In genomic region chr2:217785544-217786045, GRCh38 we compare ENCODE assay signal across 9 cellular contexts.
DNase-seq lines count a peak whose midpoint lies in the region; ATAC-seq, FAIRE-seq and TF ChIP-seq lines count a peak whose summit lies in the region.
"Had no signal": no experiment of that assay in that cellular context is flagged by ENCODE, and none has a peak within 500 bp of the region (broad histone marks: within the 10 kb centered on the region; RNA-seq: fewer than 3 reads in every experiment).

No MANE protein-coding gene starts in this region.

- H3K9me3 Mint-ChIP-seq in activated naive CD4-positive, alpha-beta T cell treated with anti-CD3 and anti-CD28 coated beads, Interleukin-2, amount 50 U/mL, for 72 hours: peaks cover 4 to 6% of the 10 kb centered on the region in 2 donors

- H3K9me3 ChIP-seq in cardiac muscle cell (ENCODE audit: low read depth): no peaks in the 10 kb centered on the region
- H3K9me3 ChIP-seq in prostate gland: no peaks in the 10 kb centered on the region

- peak; percentile 95 for TF ChIP-seq CTCF in cardiac muscle cell (IDR thresholded peaks at IDR 0.05; ENCODE audit: low read depth, low read length)
- TF ChIP-seq CTCF in prostate gland (IDR thresholded peaks at IDR 0.05): peak; percentile 91 to 95 (median 94)

- peaks cover 9% of the 10 kb centered on the region for H3K27me3 ChIP-seq in cardiac muscle cell
- H3K27me3 ChIP-seq in prostate gland (replicated peaks; ENCODE audit: insufficient read depth): no peaks in the 10 kb centered on the region

- H3K27ac Mint-ChIP-seq in activated naive CD4-positive, alpha-beta T cell treated with anti-CD3 and anti-CD28 coated beads, Interleukin-2, amount 50 U/mL, for 72 hours: peak overlapping the region in 1 of 2 donors; percentile 48
- H3K27ac Mint-ChIP-seq: IgD-negative memory B cell had no signal

- ATAC-seq in GM19351 (IDR thresholded peaks at IDR 0.05; ENCODE audit: unreplicated experiment) (peak; percentile 72), SK-N-SH treated with all-trans-retinoic acid at 6 μM for 48 hours (peak; percentile 91)
- peak; percentile 58 to 72 for ATAC-seq in activated naive CD4-positive, alpha-beta T cell treated with anti-CD3 and anti-CD28 coated beads, Interleukin-2, amount 50 U/mL, for 72 hours

- peaks cover 0 to 8% of the 10 kb centered on the region in 2 donors for H3K36me3 Mint-ChIP-seq in activated naive CD4-positive, alpha-beta T cell treated with anti-CD3 and anti-CD28 coated beads, Interleukin-2, amount 50 U/mL, for 72 hours
- H3K36me3 Mint-ChIP-seq: IgD-negative memory B cell had no signal

- peak; percentile 78 for DNase-seq in CD1c-positive myeloid dendritic cell (ENCODE audit: extremely low spot score)
- peak; percentile 41 for DNase-seq in LHCN-M2 (ENCODE audit: low read depth)
- peak; percentile 77 to 82 for DNase-seq in activated naive CD4-positive, alpha-beta T cell treated with anti-CD3 and anti-CD28 coated beads, Interleukin-2, amount 50 U/mL, for 72 hours (ENCODE audit: low spot score in 2 of 2)
- peak; percentile 75 to 80 for DNase-seq in cardiac muscle cell (ENCODE audit: low read depth in 1 of 2, low spot score in 1 of 2)
- DNase-seq in prostate gland (ENCODE audit: low spot score): peak; percentile 76
- peak; percentile 87 for DNase-seq in urothelium cell line (ENCODE audit: low spot score)

- H3K4me3 ChIP-seq in cardiac muscle cell: no peak overlapping the region
- no peak overlapping the region for H3K4me3 ChIP-seq in prostate gland

- H3K27ac ChIP-seq in cardiac muscle cell (no peak overlapping the region), prostate gland (no peak overlapping the region)

- 16% methylated on average over 10 of the region's 10 CpGs for WGBS in prostate gland

- intact Hi-C loops in prostate gland (cut with DNase I): loop anchor here (1.0 kb wide), 1 partner anchor 203 kb away; no protein-coding TSS in a partner anchor

- no peak for TF ChIP-seq POLR2A in prostate gland (IDR thresholded peaks at IDR 0.05)

- H3K4me1 ChIP-seq in cardiac muscle cell (ENCODE audit: low read depth) (no peaks in the 10 kb centered on the region), prostate gland (replicated peaks) (no peaks in the 10 kb centered on the region)

- peak; percentile 13 for FAIRE-seq in urothelium cell line (lab: Jason Lieb, UNC)

- no peaks in the 10 kb centered on the region for H3K36me3 ChIP-seq in cardiac muscle cell
- no peaks in the 10 kb centered on the region for H3K36me3 ChIP-seq in prostate gland

TF ChIP-seq in SK-N-SH treated with all-trans-retinoic acid at 6 μM for 48 hours, 23 proteins besides CTCF, POLR2A, EP300 and RAD21:
- no peak for TF ChIP-seq PPARA (CRISPR knock-in tag; IDR thresholded peaks at IDR 0.05; ENCODE audit: borderline replicate concordance)
- no peak for TF ChIP-seq ZFP3 (CRISPR knock-in tag; IDR thresholded peaks at IDR 0.05)
- TF ChIP-seq CSDC2 (CRISPR knock-in tag; IDR thresholded peaks at IDR 0.05): no peak
- TF ChIP-seq GLIS3 (CRISPR knock-in tag; IDR thresholded peaks at IDR 0.05): no peak
- no peak for TF ChIP-seq TOX (CRISPR knock-in tag; IDR thresholded peaks at IDR 0.05; ENCODE audit: borderline replicate concordance)
- TF ChIP-seq PATZ1 (CRISPR knock-in tag; IDR thresholded peaks at IDR 0.05; ENCODE audit: borderline replicate concordance): no peak
